In the genomic region with DNA sequence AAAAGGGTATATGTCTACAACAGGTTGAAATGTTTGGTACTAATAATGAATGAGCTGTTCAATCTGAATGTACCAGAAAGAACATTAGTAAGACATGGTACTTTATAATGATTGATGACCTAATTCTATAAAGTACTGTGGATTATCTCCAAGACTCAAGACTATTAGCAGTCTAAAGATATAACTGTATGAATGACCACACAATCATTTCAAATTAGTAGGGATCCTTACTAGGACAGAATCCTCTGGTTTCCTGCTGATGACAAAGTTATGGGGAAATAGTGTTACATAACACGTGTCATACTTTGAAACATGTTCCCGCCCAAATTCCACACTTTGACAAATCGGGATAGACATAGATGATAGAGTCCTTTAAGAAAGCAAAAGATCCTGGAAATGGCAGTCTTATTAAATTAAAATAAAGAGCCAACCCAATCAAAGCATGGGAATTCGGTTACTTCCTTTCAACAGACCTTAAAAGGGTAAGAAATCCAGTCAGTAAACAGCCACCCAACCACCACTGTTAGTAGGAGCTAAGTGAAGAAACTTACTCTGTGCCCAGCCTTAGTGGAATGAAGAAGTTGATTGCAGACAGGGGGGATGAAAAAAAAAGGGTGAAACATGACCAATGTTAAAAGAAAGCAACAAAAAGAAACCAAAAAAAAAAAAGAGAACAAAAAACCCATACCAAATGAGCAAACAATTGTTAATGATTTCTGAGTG, we compare ENCODE assay signal across 1 cellular context.
TF ChIP-seq lines count a peak whose summit lies in the region.

No MANE protein-coding gene starts in this region.

TF ChIP-seq in K562, 482 proteins besides CTCF, POLR2A, EP300 and RAD21 (continued from another document and continues in another):
- TF ChIP-seq, protein P1, sequence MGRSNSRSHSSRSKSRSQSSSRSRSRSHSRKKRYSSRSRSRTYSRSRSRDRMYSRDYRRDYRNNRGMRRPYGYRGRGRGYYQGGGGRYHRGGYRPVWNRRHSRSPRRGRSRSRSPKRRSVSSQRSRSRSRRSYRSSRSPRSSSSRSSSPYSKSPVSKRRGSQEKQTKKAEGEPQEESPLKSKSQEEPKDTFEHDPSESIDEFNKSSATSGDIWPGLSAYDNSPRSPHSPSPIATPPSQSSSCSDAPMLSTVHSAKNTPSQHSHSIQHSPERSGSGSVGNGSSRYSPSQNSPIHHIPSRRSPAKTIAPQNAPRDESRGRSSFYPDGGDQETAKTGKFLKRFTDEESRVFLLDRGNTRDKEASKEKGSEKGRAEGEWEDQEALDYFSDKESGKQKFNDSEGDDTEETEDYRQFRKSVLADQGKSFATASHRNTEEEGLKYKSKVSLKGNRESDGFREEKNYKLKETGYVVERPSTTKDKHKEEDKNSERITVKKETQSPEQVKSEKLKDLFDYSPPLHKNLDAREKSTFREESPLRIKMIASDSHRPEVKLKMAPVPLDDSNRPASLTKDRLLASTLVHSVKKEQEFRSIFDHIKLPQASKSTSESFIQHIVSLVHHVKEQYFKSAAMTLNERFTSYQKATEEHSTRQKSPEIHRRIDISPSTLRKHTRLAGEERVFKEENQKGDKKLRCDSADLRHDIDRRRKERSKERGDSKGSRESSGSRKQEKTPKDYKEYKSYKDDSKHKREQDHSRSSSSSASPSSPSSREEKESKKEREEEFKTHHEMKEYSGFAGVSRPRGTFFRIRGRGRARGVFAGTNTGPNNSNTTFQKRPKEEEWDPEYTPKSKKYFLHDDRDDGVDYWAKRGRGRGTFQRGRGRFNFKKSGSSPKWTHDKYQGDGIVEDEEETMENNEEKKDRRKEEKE (IDR thresholded peaks at IDR 0.05; ENCODE audit: borderline replicate concordance in 1 of 2, control insufficient read depth in 1 of 2, low read depth in 2 of 2, low read length in 1 of 2): no peak
- no peak for TF ChIP-seq ZNF436 (CRISPR knock-in tag; IDR thresholded peaks at IDR 0.05)
- TF ChIP-seq, protein P2, sequence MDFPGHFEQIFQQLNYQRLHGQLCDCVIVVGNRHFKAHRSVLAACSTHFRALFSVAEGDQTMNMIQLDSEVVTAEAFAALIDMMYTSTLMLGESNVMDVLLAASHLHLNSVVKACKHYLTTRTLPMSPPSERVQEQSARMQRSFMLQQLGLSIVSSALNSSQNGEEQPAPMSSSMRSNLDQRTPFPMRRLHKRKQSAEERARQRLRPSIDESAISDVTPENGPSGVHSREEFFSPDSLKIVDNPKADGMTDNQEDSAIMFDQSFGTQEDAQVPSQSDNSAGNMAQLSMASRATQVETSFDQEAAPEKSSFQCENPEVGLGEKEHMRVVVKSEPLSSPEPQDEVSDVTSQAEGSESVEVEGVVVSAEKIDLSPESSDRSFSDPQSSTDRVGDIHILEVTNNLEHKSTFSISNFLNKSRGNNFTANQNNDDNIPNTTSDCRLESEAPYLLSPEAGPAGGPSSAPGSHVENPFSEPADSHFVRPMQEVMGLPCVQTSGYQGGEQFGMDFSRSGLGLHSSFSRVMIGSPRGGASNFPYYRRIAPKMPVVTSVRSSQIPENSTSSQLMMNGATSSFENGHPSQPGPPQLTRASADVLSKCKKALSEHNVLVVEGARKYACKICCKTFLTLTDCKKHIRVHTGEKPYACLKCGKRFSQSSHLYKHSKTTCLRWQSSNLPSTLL (IDR thresholded peaks at IDR 0.05): no peak
- no peak for TF ChIP-seq JUND (IDR thresholded peaks at IDR 0.05; ENCODE audit: borderline replicate concordance, low read depth, low read length)
- TF ChIP-seq JUND (tag; IDR thresholded peaks at IDR 0.05; ENCODE audit: borderline replicate concordance, low read depth, low read length): no peak
- TF ChIP-seq NFE2L1 (tag; IDR thresholded peaks at IDR 0.05; ENCODE audit: borderline replicate concordance, low read depth): no peak
- TF ChIP-seq ZBTB17 (CRISPR knock-in tag; IDR thresholded peaks at IDR 0.05): no peak
- TF ChIP-seq GTF2A2 (tag; IDR thresholded peaks at IDR 0.05): no peak
- no peak for TF ChIP-seq GTF2E2 (tag; IDR thresholded peaks at IDR 0.05)
- no peak for TF ChIP-seq E2F3 (CRISPR knock-in tag; IDR thresholded peaks at IDR 0.05)
- no peak for TF ChIP-seq MTF1 (CRISPR knock-in tag; IDR thresholded peaks at IDR 0.05; ENCODE audit: borderline replicate concordance)
- no peak for TF ChIP-seq ZNF717 (CRISPR knock-in tag; IDR thresholded peaks at IDR 0.05)
- no peak for TF ChIP-seq NR2C2 (CRISPR knock-in tag; IDR thresholded peaks at IDR 0.05)
- no peak for TF ChIP-seq NR2C2 (tag; IDR thresholded peaks at IDR 0.05)
- no peak for TF ChIP-seq ZFPM2 (CRISPR knock-in tag; IDR thresholded peaks at IDR 0.05)
- TF ChIP-seq SOX6 (IDR thresholded peaks at IDR 0.05): no peak
- TF ChIP-seq ZNF77 (CRISPR knock-in tag; IDR thresholded peaks at IDR 0.05): no peak
- TF ChIP-seq, protein P3, sequence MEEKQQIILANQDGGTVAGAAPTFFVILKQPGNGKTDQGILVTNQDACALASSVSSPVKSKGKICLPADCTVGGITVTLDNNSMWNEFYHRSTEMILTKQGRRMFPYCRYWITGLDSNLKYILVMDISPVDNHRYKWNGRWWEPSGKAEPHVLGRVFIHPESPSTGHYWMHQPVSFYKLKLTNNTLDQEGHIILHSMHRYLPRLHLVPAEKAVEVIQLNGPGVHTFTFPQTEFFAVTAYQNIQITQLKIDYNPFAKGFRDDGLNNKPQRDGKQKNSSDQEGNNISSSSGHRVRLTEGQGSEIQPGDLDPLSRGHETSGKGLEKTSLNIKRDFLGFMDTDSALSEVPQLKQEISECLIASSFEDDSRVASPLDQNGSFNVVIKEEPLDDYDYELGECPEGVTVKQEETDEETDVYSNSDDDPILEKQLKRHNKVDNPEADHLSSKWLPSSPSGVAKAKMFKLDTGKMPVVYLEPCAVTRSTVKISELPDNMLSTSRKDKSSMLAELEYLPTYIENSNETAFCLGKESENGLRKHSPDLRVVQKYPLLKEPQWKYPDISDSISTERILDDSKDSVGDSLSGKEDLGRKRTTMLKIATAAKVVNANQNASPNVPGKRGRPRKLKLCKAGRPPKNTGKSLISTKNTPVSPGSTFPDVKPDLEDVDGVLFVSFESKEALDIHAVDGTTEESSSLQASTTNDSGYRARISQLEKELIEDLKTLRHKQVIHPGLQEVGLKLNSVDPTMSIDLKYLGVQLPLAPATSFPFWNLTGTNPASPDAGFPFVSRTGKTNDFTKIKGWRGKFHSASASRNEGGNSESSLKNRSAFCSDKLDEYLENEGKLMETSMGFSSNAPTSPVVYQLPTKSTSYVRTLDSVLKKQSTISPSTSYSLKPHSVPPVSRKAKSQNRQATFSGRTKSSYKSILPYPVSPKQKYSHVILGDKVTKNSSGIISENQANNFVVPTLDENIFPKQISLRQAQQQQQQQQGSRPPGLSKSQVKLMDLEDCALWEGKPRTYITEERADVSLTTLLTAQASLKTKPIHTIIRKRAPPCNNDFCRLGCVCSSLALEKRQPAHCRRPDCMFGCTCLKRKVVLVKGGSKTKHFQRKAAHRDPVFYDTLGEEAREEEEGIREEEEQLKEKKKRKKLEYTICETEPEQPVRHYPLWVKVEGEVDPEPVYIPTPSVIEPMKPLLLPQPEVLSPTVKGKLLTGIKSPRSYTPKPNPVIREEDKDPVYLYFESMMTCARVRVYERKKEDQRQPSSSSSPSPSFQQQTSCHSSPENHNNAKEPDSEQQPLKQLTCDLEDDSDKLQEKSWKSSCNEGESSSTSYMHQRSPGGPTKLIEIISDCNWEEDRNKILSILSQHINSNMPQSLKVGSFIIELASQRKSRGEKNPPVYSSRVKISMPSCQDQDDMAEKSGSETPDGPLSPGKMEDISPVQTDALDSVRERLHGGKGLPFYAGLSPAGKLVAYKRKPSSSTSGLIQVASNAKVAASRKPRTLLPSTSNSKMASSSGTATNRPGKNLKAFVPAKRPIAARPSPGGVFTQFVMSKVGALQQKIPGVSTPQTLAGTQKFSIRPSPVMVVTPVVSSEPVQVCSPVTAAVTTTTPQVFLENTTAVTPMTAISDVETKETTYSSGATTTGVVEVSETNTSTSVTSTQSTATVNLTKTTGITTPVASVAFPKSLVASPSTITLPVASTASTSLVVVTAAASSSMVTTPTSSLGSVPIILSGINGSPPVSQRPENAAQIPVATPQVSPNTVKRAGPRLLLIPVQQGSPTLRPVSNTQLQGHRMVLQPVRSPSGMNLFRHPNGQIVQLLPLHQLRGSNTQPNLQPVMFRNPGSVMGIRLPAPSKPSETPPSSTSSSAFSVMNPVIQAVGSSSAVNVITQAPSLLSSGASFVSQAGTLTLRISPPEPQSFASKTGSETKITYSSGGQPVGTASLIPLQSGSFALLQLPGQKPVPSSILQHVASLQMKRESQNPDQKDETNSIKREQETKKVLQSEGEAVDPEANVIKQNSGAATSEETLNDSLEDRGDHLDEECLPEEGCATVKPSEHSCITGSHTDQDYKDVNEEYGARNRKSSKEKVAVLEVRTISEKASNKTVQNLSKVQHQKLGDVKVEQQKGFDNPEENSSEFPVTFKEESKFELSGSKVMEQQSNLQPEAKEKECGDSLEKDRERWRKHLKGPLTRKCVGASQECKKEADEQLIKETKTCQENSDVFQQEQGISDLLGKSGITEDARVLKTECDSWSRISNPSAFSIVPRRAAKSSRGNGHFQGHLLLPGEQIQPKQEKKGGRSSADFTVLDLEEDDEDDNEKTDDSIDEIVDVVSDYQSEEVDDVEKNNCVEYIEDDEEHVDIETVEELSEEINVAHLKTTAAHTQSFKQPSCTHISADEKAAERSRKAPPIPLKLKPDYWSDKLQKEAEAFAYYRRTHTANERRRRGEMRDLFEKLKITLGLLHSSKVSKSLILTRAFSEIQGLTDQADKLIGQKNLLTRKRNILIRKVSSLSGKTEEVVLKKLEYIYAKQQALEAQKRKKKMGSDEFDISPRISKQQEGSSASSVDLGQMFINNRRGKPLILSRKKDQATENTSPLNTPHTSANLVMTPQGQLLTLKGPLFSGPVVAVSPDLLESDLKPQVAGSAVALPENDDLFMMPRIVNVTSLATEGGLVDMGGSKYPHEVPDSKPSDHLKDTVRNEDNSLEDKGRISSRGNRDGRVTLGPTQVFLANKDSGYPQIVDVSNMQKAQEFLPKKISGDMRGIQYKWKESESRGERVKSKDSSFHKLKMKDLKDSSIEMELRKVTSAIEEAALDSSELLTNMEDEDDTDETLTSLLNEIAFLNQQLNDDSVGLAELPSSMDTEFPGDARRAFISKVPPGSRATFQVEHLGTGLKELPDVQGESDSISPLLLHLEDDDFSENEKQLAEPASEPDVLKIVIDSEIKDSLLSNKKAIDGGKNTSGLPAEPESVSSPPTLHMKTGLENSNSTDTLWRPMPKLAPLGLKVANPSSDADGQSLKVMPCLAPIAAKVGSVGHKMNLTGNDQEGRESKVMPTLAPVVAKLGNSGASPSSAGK (IDR thresholded peaks at IDR 0.05): peak; percentile 76
- TF ChIP-seq, protein P4, sequence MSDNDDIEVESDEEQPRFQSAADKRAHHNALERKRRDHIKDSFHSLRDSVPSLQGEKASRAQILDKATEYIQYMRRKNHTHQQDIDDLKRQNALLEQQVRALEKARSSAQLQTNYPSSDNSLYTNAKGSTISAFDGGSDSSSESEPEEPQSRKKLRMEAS (CRISPR knock-in tag; IDR thresholded peaks at IDR 0.05): no peak
- TF ChIP-seq CEBPG (CRISPR knock-in tag; IDR thresholded peaks at IDR 0.05): no peak
- TF ChIP-seq CEBPG (tag; conservative IDR thresholded peaks at IDR 0.05 in 1 of 2, IDR thresholded peaks at IDR 0.05 in 1 of 2): peak in 1 of 2 experiments; percentile 29; a peak in 1 of 4 replicates
- TF ChIP-seq RFX5 (IDR thresholded peaks at IDR 0.05; ENCODE audit: low read depth, low read length): no peak
- TF ChIP-seq EP400 (IDR thresholded peaks at IDR 0.05): peak; percentile 20; the same call in 1 of the 2 replicates
- TF ChIP-seq SRSF3 (IDR thresholded peaks at IDR 0.05; ENCODE audit: insufficient read depth, low read length): no peak
- no peak for TF ChIP-seq ELF1 (tag; IDR thresholded peaks at IDR 0.05)
- TF ChIP-seq, protein P5, sequence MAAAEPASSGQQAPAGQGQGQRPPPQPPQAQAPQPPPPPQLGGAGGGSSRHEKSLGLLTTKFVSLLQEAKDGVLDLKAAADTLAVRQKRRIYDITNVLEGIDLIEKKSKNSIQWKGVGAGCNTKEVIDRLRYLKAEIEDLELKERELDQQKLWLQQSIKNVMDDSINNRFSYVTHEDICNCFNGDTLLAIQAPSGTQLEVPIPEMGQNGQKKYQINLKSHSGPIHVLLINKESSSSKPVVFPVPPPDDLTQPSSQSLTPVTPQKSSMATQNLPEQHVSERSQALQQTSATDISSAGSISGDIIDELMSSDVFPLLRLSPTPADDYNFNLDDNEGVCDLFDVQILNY (CRISPR knock-in tag; IDR thresholded peaks at IDR 0.05): no peak
- TF ChIP-seq NBN (IDR thresholded peaks at IDR 0.05; ENCODE audit: low read depth): no peak
- TF ChIP-seq DPF2 (IDR thresholded peaks at IDR 0.05): no peak
- TF ChIP-seq SNRNP70 (optimal IDR thresholded peaks at IDR 0.05; ENCODE audit: low read depth, low read length): no peak
- TF ChIP-seq GATAD2A (IDR thresholded peaks at IDR 0.05): no peak
- TF ChIP-seq, protein P6, sequence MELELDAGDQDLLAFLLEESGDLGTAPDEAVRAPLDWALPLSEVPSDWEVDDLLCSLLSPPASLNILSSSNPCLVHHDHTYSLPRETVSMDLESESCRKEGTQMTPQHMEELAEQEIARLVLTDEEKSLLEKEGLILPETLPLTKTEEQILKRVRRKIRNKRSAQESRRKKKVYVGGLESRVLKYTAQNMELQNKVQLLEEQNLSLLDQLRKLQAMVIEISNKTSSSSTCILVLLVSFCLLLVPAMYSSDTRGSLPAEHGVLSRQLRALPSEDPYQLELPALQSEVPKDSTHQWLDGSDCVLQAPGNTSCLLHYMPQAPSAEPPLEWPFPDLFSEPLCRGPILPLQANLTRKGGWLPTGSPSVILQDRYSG (tag; conservative IDR thresholded peaks at IDR 0.05; ENCODE audit: low read depth): 0 out of 2 replicates have a peak, but pooled peaks have one; percentile 27
- no peak for TF ChIP-seq CHD2 (IDR thresholded peaks at IDR 0.05; ENCODE audit: low read depth, low read length)
- no peak for TF ChIP-seq ZNF764 (CRISPR knock-in tag; IDR thresholded peaks at IDR 0.05; ENCODE audit: low read depth)
- no peak for TF ChIP-seq CC2D1A (IDR thresholded peaks at IDR 0.05)
- TF ChIP-seq ATF7 (IDR thresholded peaks at IDR 0.05): no peak
- TF ChIP-seq EZH2 (IDR thresholded peaks at IDR 0.05; ENCODE audit: borderline replicate concordance, low read depth, low read length): no peak
- TF ChIP-seq SIN3A (IDR thresholded peaks at IDR 0.05; ENCODE audit: borderline replicate concordance in 2 of 2, control insufficient read depth in 1 of 2, low read depth in 2 of 2, low read length in 2 of 2): no peak
- TF ChIP-seq CREB1 (IDR thresholded peaks at IDR 0.05): no peak
- TF ChIP-seq CREB1 (CRISPR knock-in tag; IDR thresholded peaks at IDR 0.05): no peak
- TF ChIP-seq, protein P7, sequence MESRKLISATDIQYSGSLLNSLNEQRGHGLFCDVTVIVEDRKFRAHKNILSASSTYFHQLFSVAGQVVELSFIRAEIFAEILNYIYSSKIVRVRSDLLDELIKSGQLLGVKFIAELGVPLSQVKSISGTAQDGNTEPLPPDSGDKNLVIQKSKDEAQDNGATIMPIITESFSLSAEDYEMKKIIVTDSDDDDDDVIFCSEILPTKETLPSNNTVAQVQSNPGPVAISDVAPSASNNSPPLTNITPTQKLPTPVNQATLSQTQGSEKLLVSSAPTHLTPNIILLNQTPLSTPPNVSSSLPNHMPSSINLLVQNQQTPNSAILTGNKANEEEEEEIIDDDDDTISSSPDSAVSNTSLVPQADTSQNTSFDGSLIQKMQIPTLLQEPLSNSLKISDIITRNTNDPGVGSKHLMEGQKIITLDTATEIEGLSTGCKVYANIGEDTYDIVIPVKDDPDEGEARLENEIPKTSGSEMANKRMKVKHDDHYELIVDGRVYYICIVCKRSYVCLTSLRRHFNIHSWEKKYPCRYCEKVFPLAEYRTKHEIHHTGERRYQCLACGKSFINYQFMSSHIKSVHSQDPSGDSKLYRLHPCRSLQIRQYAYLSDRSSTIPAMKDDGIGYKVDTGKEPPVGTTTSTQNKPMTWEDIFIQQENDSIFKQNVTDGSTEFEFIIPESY (CRISPR knock-in tag; IDR thresholded peaks at IDR 0.05): no peak
